In genomic region chr1:81209471-81209870, GRCh38 we compare ENCODE assay signal across 15 cellular contexts.
DNase-seq lines count a peak whose midpoint lies in the region; ATAC-seq and TF ChIP-seq lines count a peak whose summit lies in the region.
"Had no signal": no experiment of that assay in that cellular context is flagged by ENCODE, and none has a peak within 500 bp of the region (broad histone marks: within the 10 kb centered on the region; RNA-seq: fewer than 3 reads in every experiment).

No MANE protein-coding gene starts in this region.

- H2BK120ac ChIP-seq in neuronal stem cell (ENCODE audit: low read depth, low read length), result no peak overlapping the region

- H4K91ac ChIP-seq in neuronal stem cell (ENCODE audit: low read depth, low read length, poor library complexity), result no peak overlapping the region

- H3K9ac ChIP-seq in neuronal stem cell (ENCODE audit: low read depth, low read length, poor library complexity), result no peak overlapping the region

- no peaks in the 10 kb centered on the region for H3K36me3 Mint-ChIP-seq in activated T-helper 1 cell treated with anti-CD3 and anti-CD28 coated beads, Interleukin-12 subunit alpha, Interleukin-12 subunit beta, Interleukin-2, Interleukin-4 antibody, amounts not matched to agents 30 ng/mL and 10 ng/mL and 1 ng/mL, durations not matched to agents 14 hours and 24 hours and 36 hours (ENCODE audit: low read depth)

- H2AK5ac ChIP-seq in neuronal stem cell (ENCODE audit: low read depth, low read length), result no peak overlapping the region

- no peak overlapping the region for H3K14ac ChIP-seq in neuronal stem cell (ENCODE audit: low read length)

- H3K27ac Mint-ChIP-seq in activated T-helper 1 cell treated with anti-CD3 and anti-CD28 coated beads, Interleukin-12 subunit alpha, Interleukin-12 subunit beta, Interleukin-2, Interleukin-4 antibody, amounts not matched to agents 30 ng/mL and 10 ng/mL and 1 ng/mL, durations not matched to agents 14 hours and 24 hours and 36 hours, result no peak overlapping the region
- H3K27ac Mint-ChIP-seq: B cell; CD4-positive, alpha-beta T cell; GM23338; H9 had no signal

- H3K4me3 ChIP-seq in HL-60 (replicated peaks; ENCODE audit: insufficient read depth, low read length) (no peak overlapping the region), neuronal stem cell (ENCODE audit: low read length in 2 of 2) (no peak overlapping the region)
- H3K4me3 ChIP-seq: GM23338 had no signal

- H3K27me3 Mint-ChIP-seq in activated T-helper 1 cell treated with anti-CD3 and anti-CD28 coated beads, Interleukin-12 subunit alpha, Interleukin-12 subunit beta, Interleukin-2, Interleukin-4 antibody, amounts not matched to agents 30 ng/mL and 10 ng/mL and 1 ng/mL, durations not matched to agents 14 hours and 24 hours and 36 hours (ENCODE audit: insufficient read depth), result no peaks in the 10 kb centered on the region
- H3K27me3 Mint-ChIP-seq: B cell; CD4-positive, alpha-beta T cell had no signal

- intact Hi-C loops in activated T-helper 1 cell treated with anti-CD3 and anti-CD28 coated beads, Interleukin-12 subunit alpha, Interleukin-12 subunit beta, Interleukin-2, Interleukin-4 antibody, amounts not matched to agents 30 ng/mL and 10 ng/mL and 1 ng/mL, durations not matched to agents 14 hours and 24 hours and 36 hours (cut with micrococcal nuclease), result no loop called here

- H2BK5ac ChIP-seq in neuronal stem cell (ENCODE audit: low read length), result no peak overlapping the region

- no peaks in the 10 kb centered on the region for H3K4me1 Mint-ChIP-seq in activated T-helper 1 cell treated with anti-CD3 and anti-CD28 coated beads, Interleukin-12 subunit alpha, Interleukin-12 subunit beta, Interleukin-2, Interleukin-4 antibody, amounts not matched to agents 30 ng/mL and 10 ng/mL and 1 ng/mL, durations not matched to agents 14 hours and 24 hours and 36 hours (ENCODE audit: low read depth)
- H3K4me1 Mint-ChIP-seq: B cell had no signal

- WGBS in neuronal stem cell (ENCODE audit: extremely low coverage in 2 of 2, insufficient read length in 2 of 2, insufficient replicate concordance in 1 of 2), 2 donors, result no CpG with 5 or more reads among the region's 1 CpG

- H3K27ac ChIP-seq in HL-60 (replicated peaks) (peak overlapping the region; percentile 71), neuronal stem cell (replicated peaks; ENCODE audit: low read length) (peak overlapping the region; percentile 51)

- no peaks in the 10 kb centered on the region for H3K79me1 ChIP-seq in neuronal stem cell (ENCODE audit: low read depth, low read length)

- no peaks in the 10 kb centered on the region for H3K9me3 ChIP-seq in neuronal stem cell (replicated peaks in 1 of 2; ENCODE audit: control insufficient read depth in 2 of 2, insufficient read depth in 1 of 2, low read depth in 1 of 2, low read length in 2 of 2)

- no peak overlapping the region for H3K4ac ChIP-seq in neuronal stem cell (ENCODE audit: low read length)

- DNase-seq in NOMO-1 treated with DMSO at 0.1 percent for 48 hours (lab: John Stamatoyannopoulos, UW; ENCODE audit: unreplicated experiment) (peak; percentile 11), NOMO-1 treated with dmso at 0.1 percent for 144 hours (lab: John Stamatoyannopoulos, UW; ENCODE audit: unreplicated experiment) (no peak), HL-60 (ENCODE audit: low read depth in 1 of 2, low spot score in 1 of 2) (no peak), globus pallidus (ENCODE audit: low spot score) (peak; percentile 17), neuronal stem cell (ENCODE audit: low spot score) (no peak), SK-N-DZ (ENCODE audit: low spot score) (no peak)
- no peak for DNase-seq in activated T-helper 1 cell treated with anti-CD3 and anti-CD28 coated beads, Interleukin-12 subunit alpha, Interleukin-12 subunit beta, Interleukin-2, Interleukin-4 antibody, amounts not matched to agents 30 ng/mL and 10 ng/mL and 1 ng/mL, durations not matched to agents 14 hours and 24 hours and 36 hours (ENCODE audit: low spot score)
- DNase-seq: 8988T; C1 segment of cervical spinal cord; CD4-positive, alpha-beta T cell; DMS79; H9 had no signal

- no peak overlapping the region for H3K23ac ChIP-seq in neuronal stem cell (ENCODE audit: low read depth, low read length, poor library complexity)

- no peaks in the 10 kb centered on the region for H3K9me3 Mint-ChIP-seq in activated T-helper 1 cell treated with anti-CD3 and anti-CD28 coated beads, Interleukin-12 subunit alpha, Interleukin-12 subunit beta, Interleukin-2, Interleukin-4 antibody, amounts not matched to agents 30 ng/mL and 10 ng/mL and 1 ng/mL, durations not matched to agents 14 hours and 24 hours and 36 hours
- H3K9me3 Mint-ChIP-seq: CD4-positive, alpha-beta T cell; GM23338; H9 had no signal

- no peaks in the 10 kb centered on the region for H3K36me3 ChIP-seq in neuronal stem cell (replicated peaks in 1 of 2; ENCODE audit: control insufficient read depth in 2 of 2, insufficient read depth in 2 of 2, low read length in 2 of 2)

- H3K27me3 ChIP-seq in HL-60 (ENCODE audit: insufficient read depth, poor library complexity, severe bottlenecking), result no peaks in the 10 kb centered on the region
- H3K27me3 ChIP-seq in neuronal stem cell (ENCODE audit: control insufficient read depth in 3 of 3, insufficient read depth in 3 of 3, low read depth in 1 of 3, low read length in 3 of 3), result no peaks in the 10 kb centered on the region

- H4K8ac ChIP-seq in neuronal stem cell (ENCODE audit: low read depth, low read length), result no peak overlapping the region

- H2AFZ ChIP-seq in neuronal stem cell (ENCODE audit: low read length), result no peak overlapping the region
- H2AFZ ChIP-seq: GM23338 had no signal

- no peak overlapping the region for H3K18ac ChIP-seq in neuronal stem cell (ENCODE audit: low read length)

- H2BK15ac ChIP-seq in neuronal stem cell (ENCODE audit: low read length), result no peak overlapping the region

- no peak overlapping the region for H3K4me2 ChIP-seq in neuronal stem cell (ENCODE audit: insufficient read depth, low read length, poor library complexity, severe bottlenecking)
- H3K4me2 ChIP-seq: GM23338 had no signal

- no peak for ATAC-seq in HG03025 (IDR thresholded peaks at IDR 0.05; ENCODE audit: low FRiP score, unreplicated experiment)
- ATAC-seq: GM23338 had no signal

- H2BK12ac ChIP-seq in neuronal stem cell (ENCODE audit: low read length), result no peak overlapping the region

- H3K4me1 ChIP-seq in neuronal stem cell (ENCODE audit: control insufficient read depth in 2 of 2, insufficient read depth in 1 of 2, low read depth in 1 of 2, low read length in 2 of 2), result peaks cover 1 to 8% of the 10 kb centered on the region in 2 donors

- no peak for TF ChIP-seq CTCF in HL-60 (IDR thresholded peaks at IDR 0.05; ENCODE audit: insufficient read depth, low read length)

- no peak overlapping the region for H3K4me3 Mint-ChIP-seq in activated T-helper 1 cell treated with anti-CD3 and anti-CD28 coated beads, Interleukin-12 subunit alpha, Interleukin-12 subunit beta, Interleukin-2, Interleukin-4 antibody, amounts not matched to agents 30 ng/mL and 10 ng/mL and 1 ng/mL, durations not matched to agents 14 hours and 24 hours and 36 hours
- H3K4me3 Mint-ChIP-seq: B cell; CD4-positive, alpha-beta T cell; GM23338; H9 had no signal

Comparison
In these comparisons a context has a peak if more than half of its experiments do, and no peak if none do; other contexts are left out.
1. DNase-seq: peak in NOMO-1 treated with DMSO at 0.1 percent for 48 hours (single experiment) and globus pallidus (single experiment); none in NOMO-1 treated with dmso at 0.1 percent for 144 hours (single experiment), HL-60 (0 of 2), neuronal stem cell (single experiment), activated T-helper 1 cell treated with anti-CD3 and anti-CD28 coated beads, Interleukin-12 subunit alpha, Interleukin-12 subunit beta, Interleukin-2, Interleukin-4 antibody, amounts not matched to agents 30 ng/mL and 10 ng/mL and 1 ng/mL, durations not matched to agents 14 hours and 24 hours and 36 hours (single experiment) and SK-N-DZ (single experiment).